In genomic region chr20:19867940-19868371, GRCh38 we compare ENCODE assay signal across 17 cellular contexts.
DNase-seq lines count a peak whose midpoint lies in the region; TF ChIP-seq lines count a peak whose summit lies in the region.
"Had no signal": no experiment of that assay in that cellular context is flagged by ENCODE, and none has a peak within 500 bp of the region (broad histone marks: within the 10 kb centered on the region; RNA-seq: fewer than 3 reads in every experiment).

No MANE protein-coding gene starts in this region.

- peak overlapping the region in 1 of 2 experiments; percentile 36 for H3K23ac ChIP-seq in mesenchymal stem cell (ENCODE audit: low read length in 2 of 2)

- no peak overlapping the region for H3K4me3 ChIP-seq in mesenchymal stem cell (ENCODE audit: insufficient read depth in 1 of 2, low read depth in 1 of 2, low read length in 2 of 2)
- H3K4me3 ChIP-seq in uterus: no peak overlapping the region
- H3K4me3 ChIP-seq: ovary had no signal

- no peak overlapping the region for H3K4me2 ChIP-seq in mesenchymal stem cell (ENCODE audit: low read length, poor library complexity, severe bottlenecking)

- H3K9me3 Mint-ChIP-seq in dendritic cell treated with granulocyte-macrophage colony-stimulating factor and Interleukin-4, amounts not matched to agents 40 ng/mL and 50 ng/mL, for 4 days: peaks cover 27% of the 10 kb centered on the region
- no peaks in the 10 kb centered on the region for H3K9me3 Mint-ChIP-seq in activated naive CD4-positive, alpha-beta T cell treated with anti-CD3 and anti-CD28 coated beads for 36 hours
- H3K9me3 Mint-ChIP-seq: activated T-cell treated with anti-CD3 and anti-CD28 coated beads, Interleukin-2, amount 50 U/mL, for 24 hours had no signal

- H3K9ac ChIP-seq in mesenchymal stem cell (ENCODE audit: low read length): no peak overlapping the region

- H2AK5ac ChIP-seq in mesenchymal stem cell (ENCODE audit: low read length, severe bottlenecking): peak overlapping the region; percentile 19

- H2BK15ac ChIP-seq in mesenchymal stem cell (ENCODE audit: low read depth, poor library complexity, severe bottlenecking): no peak overlapping the region

- H3K9me3 ChIP-seq in mesenchymal stem cell (ENCODE audit: control insufficient read depth, low read length): no peaks in the 10 kb centered on the region
- no peaks in the 10 kb centered on the region for H3K9me3 ChIP-seq in uterus
- H3K9me3 ChIP-seq: ovary had no signal

- peak overlapping the region; percentile 38 for H4K8ac ChIP-seq in mesenchymal stem cell (ENCODE audit: low read length)

- DNase-seq in AG08395 (ENCODE audit: low spot score): peak; percentile 42
- DNase-seq in KBM-7: peak; percentile 83
- DNase-seq in mesenchymal stem cell: no peak
- DNase-seq in HPDE6-E6E7 (ENCODE audit: extremely low spot score): no peak
- no peak for DNase-seq in activated naive CD4-positive, alpha-beta T cell treated with anti-CD3 and anti-CD28 coated beads for 36 hours
- no peak for DNase-seq in uterus
- no peak for DNase-seq in DMS53 treated with DMSO at 0.1 percent for 48 hours (lab: John Stamatoyannopoulos, UW; ENCODE audit: unreplicated experiment)
- DNase-seq: activated T-cell treated with anti-CD3 and anti-CD28 coated beads, Interleukin-2, amount 50 U/mL, for 24 hours; DMS79; erythroblast; NCI-H1105 treated with DMSO at 0.1 percent for 48 hours; NCI-H2227 treated with DMSO at 0.1 percent for 48 hours; ovary; stimulated activated CD4-positive, alpha-beta T cell treated with anti-CD3 and anti-CD28 coated beads, Interleukin-15, amount 100 ng/mL, for 24 hours; T-helper 1 cell had no signal

- peaks cover 54% of the 10 kb centered on the region for H3K36me3 Mint-ChIP-seq in dendritic cell treated with granulocyte-macrophage colony-stimulating factor and Interleukin-4, amounts not matched to agents 40 ng/mL and 50 ng/mL, for 4 days (ENCODE audit: low read depth)
- H3K36me3 Mint-ChIP-seq in activated naive CD4-positive, alpha-beta T cell treated with anti-CD3 and anti-CD28 coated beads for 36 hours (ENCODE audit: low read depth): no peaks in the 10 kb centered on the region

- CTCF ChIA-PET in activated naive CD4-positive, alpha-beta T cell treated with anti-CD3 and anti-CD28 coated beads for 36 hours (lab: Charles Lee): no interaction called here

- H3K4me1 Mint-ChIP-seq in dendritic cell treated with granulocyte-macrophage colony-stimulating factor and Interleukin-4, amounts not matched to agents 40 ng/mL and 50 ng/mL, for 4 days (ENCODE audit: low read depth): peaks cover 25% of the 10 kb centered on the region
- H3K4me1 Mint-ChIP-seq in activated naive CD4-positive, alpha-beta T cell treated with anti-CD3 and anti-CD28 coated beads for 36 hours (ENCODE audit: low read depth): no peaks in the 10 kb centered on the region
- H3K4me1 Mint-ChIP-seq: mesothelial cell of epicardium had no signal

- H3K18ac ChIP-seq in mesenchymal stem cell (ENCODE audit: low read depth in 1 of 2, low read length in 2 of 2): peak overlapping the region in 1 of 2 experiments; percentile 42

- H3K4me3 Mint-ChIP-seq in dendritic cell treated with granulocyte-macrophage colony-stimulating factor and Interleukin-4, amounts not matched to agents 40 ng/mL and 50 ng/mL, for 4 days: peak overlapping the region; percentile 6
- H3K4me3 Mint-ChIP-seq in activated naive CD4-positive, alpha-beta T cell treated with anti-CD3 and anti-CD28 coated beads for 36 hours: no peak overlapping the region
- H3K4me3 Mint-ChIP-seq: activated T-cell treated with anti-CD3 and anti-CD28 coated beads, Interleukin-2, amount 50 U/mL, for 24 hours; mesothelial cell of epicardium had no signal

- H3K4me1 ChIP-seq in mesenchymal stem cell (ENCODE audit: control insufficient read depth, insufficient read depth, low read depth, low read length): no peaks in the 10 kb centered on the region
- H3K4me1 ChIP-seq in uterus: no peaks in the 10 kb centered on the region

- WGBS in mesenchymal stem cell: 96% methylated on average over 12 of the region's 13 CpGs

- peak overlapping the region in 1 of 2 experiments; percentile 82 for H2BK12ac ChIP-seq in mesenchymal stem cell (ENCODE audit: low read length in 2 of 2)

- no peak for TF ChIP-seq POLR2A in uterus (IDR thresholded peaks at IDR 0.05)

- no peak overlapping the region for H2AFZ ChIP-seq in mesenchymal stem cell (ENCODE audit: low read depth, low read length)

- peaks cover 16% of the 10 kb centered on the region for H3K79me1 ChIP-seq in mesenchymal stem cell (replicated peaks; ENCODE audit: low read length, poor library complexity, severe bottlenecking)

- H3K27me3 ChIP-seq in mesenchymal stem cell (ENCODE audit: control insufficient read depth in 1 of 2, insufficient read depth in 1 of 2, low read length in 2 of 2) (no peaks in the 10 kb centered on the region), uterus (no peaks in the 10 kb centered on the region)
- H3K27me3 ChIP-seq: ovary had no signal

- intact Hi-C loops in dendritic cell treated with granulocyte-macrophage colony-stimulating factor and Interleukin-4, amounts not matched to agents 40 ng/mL and 50 ng/mL, for 4 days (cut with micrococcal nuclease): no loop called here
- intact Hi-C loops in activated naive CD4-positive, alpha-beta T cell treated with anti-CD3 and anti-CD28 coated beads for 36 hours (cut with micrococcal nuclease): no loop called here
- intact Hi-C loops in uterus (cut with DNase I; ENCODE audit: low total_unique reads): no loop called here

- H3K27ac Mint-ChIP-seq in dendritic cell treated with granulocyte-macrophage colony-stimulating factor and Interleukin-4, amounts not matched to agents 40 ng/mL and 50 ng/mL, for 4 days: peak overlapping the region; percentile 73
- H3K27ac Mint-ChIP-seq in activated naive CD4-positive, alpha-beta T cell treated with anti-CD3 and anti-CD28 coated beads for 36 hours: no peak overlapping the region
- H3K27ac Mint-ChIP-seq: activated T-cell treated with anti-CD3 and anti-CD28 coated beads, Interleukin-2, amount 50 U/mL, for 24 hours; mesothelial cell of epicardium had no signal

- H3K4ac ChIP-seq in mesenchymal stem cell (ENCODE audit: low read depth in 1 of 2, low read length in 2 of 2): peak overlapping the region in 1 of 2 experiments; percentile 17

- in situ Hi-C loops in KBM-7 (cut with MboI; ENCODE audit: low pct_unique_long_range_greater_than_20kb, low sequenced_read_pairs): no loop called here

- no peak overlapping the region for H3K14ac ChIP-seq in mesenchymal stem cell (ENCODE audit: low read length in 2 of 2)

- peaks cover 8 to 18% of the 10 kb centered on the region in 2 experiments for H3K36me3 ChIP-seq in mesenchymal stem cell (ENCODE audit: control insufficient read depth in 1 of 2, insufficient read depth in 2 of 2, low read depth in 1 of 2, low read length in 2 of 2)
- H3K36me3 ChIP-seq in uterus: no peaks in the 10 kb centered on the region
- H3K36me3 ChIP-seq: ovary had no signal

- H2BK120ac ChIP-seq in mesenchymal stem cell (ENCODE audit: low read depth, low read length): no peak overlapping the region

- no peak overlapping the region for H2BK5ac ChIP-seq in mesenchymal stem cell (ENCODE audit: low read depth, low read length, poor library complexity, severe bottlenecking)

- no peak for TF ChIP-seq CTCF in uterus (IDR thresholded peaks at IDR 0.05)

- H3K27ac ChIP-seq in mesenchymal stem cell (ENCODE audit: low read length, poor library complexity, severe bottlenecking) (no peak overlapping the region), uterus (no peak overlapping the region)
- H3K27ac ChIP-seq: ovary had no signal

- no peaks in the 10 kb centered on the region for H3K27me3 Mint-ChIP-seq in dendritic cell treated with granulocyte-macrophage colony-stimulating factor and Interleukin-4, amounts not matched to agents 40 ng/mL and 50 ng/mL, for 4 days
- peaks cover 9% of the 10 kb centered on the region for H3K27me3 Mint-ChIP-seq in activated naive CD4-positive, alpha-beta T cell treated with anti-CD3 and anti-CD28 coated beads for 36 hours (ENCODE audit: low read depth)
- H3K27me3 Mint-ChIP-seq: activated T-cell treated with anti-CD3 and anti-CD28 coated beads, Interleukin-2, amount 50 U/mL, for 24 hours had no signal

- H4K91ac ChIP-seq in mesenchymal stem cell (ENCODE audit: low read length): peak overlapping the region; percentile 66

Comparison
In these comparisons a context has a peak if more than half of its experiments do, and no peak if none do; other contexts are left out.
1. DNase-seq: peak in AG08395 (single experiment) and KBM-7 (single experiment); none in mesenchymal stem cell (single experiment), HPDE6-E6E7 (single experiment), activated naive CD4-positive, alpha-beta T cell treated with anti-CD3 and anti-CD28 coated beads for 36 hours (single experiment), uterus (0 of 2) and DMS53 treated with DMSO at 0.1 percent for 48 hours (single experiment).